1 cellular context compared by ENCODE assay signal in the genomic region with DNA sequence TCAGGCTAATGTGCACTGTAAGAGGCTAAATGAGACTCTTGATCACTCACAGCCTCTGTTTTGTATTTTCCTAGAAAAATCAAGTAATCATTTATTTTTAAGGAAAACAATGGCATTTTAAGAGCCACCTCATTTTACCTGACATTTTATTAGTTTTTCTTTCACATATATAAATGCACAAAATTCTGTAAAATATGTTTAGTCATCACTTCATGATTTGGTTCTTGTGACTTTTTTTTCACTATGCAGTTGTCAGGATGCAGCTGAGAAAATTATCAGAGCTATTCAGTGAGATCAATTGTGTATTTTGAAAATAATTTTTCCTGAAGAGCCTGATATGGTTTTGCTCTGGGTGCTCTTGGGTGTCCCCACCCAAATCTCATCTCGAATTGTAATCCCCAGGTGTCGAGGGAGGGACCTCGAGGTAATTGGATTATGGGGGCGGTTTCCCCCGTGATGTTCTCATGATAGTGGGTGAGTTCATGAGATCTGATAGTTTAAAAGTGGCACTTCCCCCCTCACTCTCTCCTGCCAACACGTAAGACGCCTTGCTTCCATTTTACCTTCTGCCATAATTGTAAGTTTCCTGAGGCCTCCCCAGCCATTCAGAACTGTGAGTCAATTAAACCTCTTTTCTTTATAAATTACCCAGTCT.
TF ChIP-seq lines count a peak whose summit lies in the region.

No MANE protein-coding gene starts in this region.

TF ChIP-seq in K562, 482 proteins besides CTCF, POLR2A, EP300 and RAD21 (continued from another document):
- TF ChIP-seq HDAC1 (IDR thresholded peaks at IDR 0.05) (no peak), CREM (IDR thresholded peaks at IDR 0.05; ENCODE audit: low read depth) (no peak), ZNF780A (CRISPR knock-in tag; IDR thresholded peaks at IDR 0.05) (no peak), OTX1 (CRISPR knock-in tag; IDR thresholded peaks at IDR 0.05) (no peak), ILK (tag; IDR thresholded peaks at IDR 0.05; ENCODE audit: borderline replicate concordance, low read depth) (no peak), BCOR (IDR thresholded peaks at IDR 0.05) (no peak), ZNF57 (CRISPR knock-in tag; IDR thresholded peaks at IDR 0.05) (no peak), MXI1 (IDR thresholded peaks at IDR 0.05; ENCODE audit: low read depth, low read length) (no peak), ZNF224 (CRISPR knock-in tag; IDR thresholded peaks at IDR 0.05) (no peak), STAG1 (CRISPR knock-in tag; IDR thresholded peaks at IDR 0.05; ENCODE audit: borderline replicate concordance) (no peak), MAFG (tag; conservative IDR thresholded peaks at IDR 0.05) (peak; percentile 55), ZNF133 (CRISPR knock-in tag; IDR thresholded peaks at IDR 0.05) (no peak), ETV6 (IDR thresholded peaks at IDR 0.05; ENCODE audit: borderline replicate concordance in 1 of 2, low read depth in 2 of 2, low read length in 1 of 2) (no peak), ETV6 (CRISPR knock-in tag; IDR thresholded peaks at IDR 0.05; ENCODE audit: borderline replicate concordance) (no peak), RBM15 (IDR thresholded peaks at IDR 0.05; ENCODE audit: insufficient read depth, low read length) (no peak), MCM2 (IDR thresholded peaks at IDR 0.05; ENCODE audit: low read depth) (no peak), MAFF (IDR thresholded peaks at IDR 0.05; ENCODE audit: low read length) (peak; percentile 52; the same call in 1 of the 2 replicates), MED1 (CRISPR knock-in tag; IDR thresholded peaks at IDR 0.05; ENCODE audit: borderline replicate concordance) (no peak), ZNF785 (CRISPR knock-in tag; IDR thresholded peaks at IDR 0.05) (no peak), KHSRP (IDR thresholded peaks at IDR 0.05) (no peak)
- TF ChIP-seq, protein P1, sequence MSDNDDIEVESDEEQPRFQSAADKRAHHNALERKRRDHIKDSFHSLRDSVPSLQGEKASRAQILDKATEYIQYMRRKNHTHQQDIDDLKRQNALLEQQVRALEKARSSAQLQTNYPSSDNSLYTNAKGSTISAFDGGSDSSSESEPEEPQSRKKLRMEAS (CRISPR knock-in tag; IDR thresholded peaks at IDR 0.05): no peak
- TF ChIP-seq, protein P2, sequence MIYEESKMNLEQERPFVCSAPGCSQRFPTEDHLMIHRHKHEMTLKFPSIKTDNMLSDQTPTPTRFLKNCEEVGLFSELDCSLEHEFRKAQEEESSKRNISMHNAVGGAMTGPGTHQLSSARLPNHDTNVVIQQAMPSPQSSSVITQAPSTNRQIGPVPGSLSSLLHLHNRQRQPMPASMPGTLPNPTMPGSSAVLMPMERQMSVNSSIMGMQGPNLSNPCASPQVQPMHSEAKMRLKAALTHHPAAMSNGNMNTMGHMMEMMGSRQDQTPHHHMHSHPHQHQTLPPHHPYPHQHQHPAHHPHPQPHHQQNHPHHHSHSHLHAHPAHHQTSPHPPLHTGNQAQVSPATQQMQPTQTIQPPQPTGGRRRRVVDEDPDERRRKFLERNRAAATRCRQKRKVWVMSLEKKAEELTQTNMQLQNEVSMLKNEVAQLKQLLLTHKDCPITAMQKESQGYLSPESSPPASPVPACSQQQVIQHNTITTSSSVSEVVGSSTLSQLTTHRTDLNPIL (CRISPR knock-in tag; IDR thresholded peaks at IDR 0.05): no peak
- TF ChIP-seq, protein P3, sequence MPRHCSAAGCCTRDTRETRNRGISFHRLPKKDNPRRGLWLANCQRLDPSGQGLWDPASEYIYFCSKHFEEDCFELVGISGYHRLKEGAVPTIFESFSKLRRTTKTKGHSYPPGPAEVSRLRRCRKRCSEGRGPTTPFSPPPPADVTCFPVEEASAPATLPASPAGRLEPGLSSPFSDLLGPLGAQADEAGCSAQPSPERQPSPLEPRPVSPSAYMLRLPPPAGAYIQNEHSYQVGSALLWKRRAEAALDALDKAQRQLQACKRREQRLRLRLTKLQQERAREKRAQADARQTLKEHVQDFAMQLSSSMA (CRISPR knock-in tag; IDR thresholded peaks at IDR 0.05): no peak
- TF ChIP-seq, protein P4, sequence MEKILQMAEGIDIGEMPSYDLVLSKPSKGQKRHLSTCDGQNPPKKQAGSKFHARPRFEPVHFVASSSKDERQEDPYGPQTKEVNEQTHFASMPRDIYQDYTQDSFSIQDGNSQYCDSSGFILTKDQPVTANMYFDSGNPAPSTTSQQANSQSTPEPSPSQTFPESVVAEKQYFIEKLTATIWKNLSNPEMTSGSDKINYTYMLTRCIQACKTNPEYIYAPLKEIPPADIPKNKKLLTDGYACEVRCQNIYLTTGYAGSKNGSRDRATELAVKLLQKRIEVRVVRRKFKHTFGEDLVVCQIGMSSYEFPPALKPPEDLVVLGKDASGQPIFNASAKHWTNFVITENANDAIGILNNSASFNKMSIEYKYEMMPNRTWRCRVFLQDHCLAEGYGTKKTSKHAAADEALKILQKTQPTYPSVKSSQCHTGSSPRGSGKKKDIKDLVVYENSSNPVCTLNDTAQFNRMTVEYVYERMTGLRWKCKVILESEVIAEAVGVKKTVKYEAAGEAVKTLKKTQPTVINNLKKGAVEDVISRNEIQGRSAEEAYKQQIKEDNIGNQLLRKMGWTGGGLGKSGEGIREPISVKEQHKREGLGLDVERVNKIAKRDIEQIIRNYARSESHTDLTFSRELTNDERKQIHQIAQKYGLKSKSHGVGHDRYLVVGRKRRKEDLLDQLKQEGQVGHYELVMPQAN (IDR thresholded peaks at IDR 0.05; ENCODE audit: borderline replicate concordance): no peak
- TF ChIP-seq, protein P5, sequence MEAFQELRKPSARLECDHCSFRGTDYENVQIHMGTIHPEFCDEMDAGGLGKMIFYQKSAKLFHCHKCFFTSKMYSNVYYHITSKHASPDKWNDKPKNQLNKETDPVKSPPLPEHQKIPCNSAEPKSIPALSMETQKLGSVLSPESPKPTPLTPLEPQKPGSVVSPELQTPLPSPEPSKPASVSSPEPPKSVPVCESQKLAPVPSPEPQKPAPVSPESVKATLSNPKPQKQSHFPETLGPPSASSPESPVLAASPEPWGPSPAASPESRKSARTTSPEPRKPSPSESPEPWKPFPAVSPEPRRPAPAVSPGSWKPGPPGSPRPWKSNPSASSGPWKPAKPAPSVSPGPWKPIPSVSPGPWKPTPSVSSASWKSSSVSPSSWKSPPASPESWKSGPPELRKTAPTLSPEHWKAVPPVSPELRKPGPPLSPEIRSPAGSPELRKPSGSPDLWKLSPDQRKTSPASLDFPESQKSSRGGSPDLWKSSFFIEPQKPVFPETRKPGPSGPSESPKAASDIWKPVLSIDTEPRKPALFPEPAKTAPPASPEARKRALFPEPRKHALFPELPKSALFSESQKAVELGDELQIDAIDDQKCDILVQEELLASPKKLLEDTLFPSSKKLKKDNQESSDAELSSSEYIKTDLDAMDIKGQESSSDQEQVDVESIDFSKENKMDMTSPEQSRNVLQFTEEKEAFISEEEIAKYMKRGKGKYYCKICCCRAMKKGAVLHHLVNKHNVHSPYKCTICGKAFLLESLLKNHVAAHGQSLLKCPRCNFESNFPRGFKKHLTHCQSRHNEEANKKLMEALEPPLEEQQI (IDR thresholded peaks at IDR 0.05): peak; percentile 89
- TF ChIP-seq, protein P6, sequence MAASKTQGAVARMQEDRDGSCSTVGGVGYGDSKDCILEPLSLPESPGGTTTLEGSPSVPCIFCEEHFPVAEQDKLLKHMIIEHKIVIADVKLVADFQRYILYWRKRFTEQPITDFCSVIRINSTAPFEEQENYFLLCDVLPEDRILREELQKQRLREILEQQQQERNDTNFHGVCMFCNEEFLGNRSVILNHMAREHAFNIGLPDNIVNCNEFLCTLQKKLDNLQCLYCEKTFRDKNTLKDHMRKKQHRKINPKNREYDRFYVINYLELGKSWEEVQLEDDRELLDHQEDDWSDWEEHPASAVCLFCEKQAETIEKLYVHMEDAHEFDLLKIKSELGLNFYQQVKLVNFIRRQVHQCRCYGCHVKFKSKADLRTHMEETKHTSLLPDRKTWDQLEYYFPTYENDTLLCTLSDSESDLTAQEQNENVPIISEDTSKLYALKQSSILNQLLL (CRISPR knock-in tag; IDR thresholded peaks at IDR 0.05; ENCODE audit: borderline replicate concordance): no peak
- TF ChIP-seq, protein P7, sequence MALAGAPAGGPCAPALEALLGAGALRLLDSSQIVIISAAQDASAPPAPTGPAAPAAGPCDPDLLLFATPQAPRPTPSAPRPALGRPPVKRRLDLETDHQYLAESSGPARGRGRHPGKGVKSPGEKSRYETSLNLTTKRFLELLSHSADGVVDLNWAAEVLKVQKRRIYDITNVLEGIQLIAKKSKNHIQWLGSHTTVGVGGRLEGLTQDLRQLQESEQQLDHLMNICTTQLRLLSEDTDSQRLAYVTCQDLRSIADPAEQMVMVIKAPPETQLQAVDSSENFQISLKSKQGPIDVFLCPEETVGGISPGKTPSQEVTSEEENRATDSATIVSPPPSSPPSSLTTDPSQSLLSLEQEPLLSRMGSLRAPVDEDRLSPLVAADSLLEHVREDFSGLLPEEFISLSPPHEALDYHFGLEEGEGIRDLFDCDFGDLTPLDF (CRISPR knock-in tag; IDR thresholded peaks at IDR 0.05): no peak
- TF ChIP-seq, protein P8, sequence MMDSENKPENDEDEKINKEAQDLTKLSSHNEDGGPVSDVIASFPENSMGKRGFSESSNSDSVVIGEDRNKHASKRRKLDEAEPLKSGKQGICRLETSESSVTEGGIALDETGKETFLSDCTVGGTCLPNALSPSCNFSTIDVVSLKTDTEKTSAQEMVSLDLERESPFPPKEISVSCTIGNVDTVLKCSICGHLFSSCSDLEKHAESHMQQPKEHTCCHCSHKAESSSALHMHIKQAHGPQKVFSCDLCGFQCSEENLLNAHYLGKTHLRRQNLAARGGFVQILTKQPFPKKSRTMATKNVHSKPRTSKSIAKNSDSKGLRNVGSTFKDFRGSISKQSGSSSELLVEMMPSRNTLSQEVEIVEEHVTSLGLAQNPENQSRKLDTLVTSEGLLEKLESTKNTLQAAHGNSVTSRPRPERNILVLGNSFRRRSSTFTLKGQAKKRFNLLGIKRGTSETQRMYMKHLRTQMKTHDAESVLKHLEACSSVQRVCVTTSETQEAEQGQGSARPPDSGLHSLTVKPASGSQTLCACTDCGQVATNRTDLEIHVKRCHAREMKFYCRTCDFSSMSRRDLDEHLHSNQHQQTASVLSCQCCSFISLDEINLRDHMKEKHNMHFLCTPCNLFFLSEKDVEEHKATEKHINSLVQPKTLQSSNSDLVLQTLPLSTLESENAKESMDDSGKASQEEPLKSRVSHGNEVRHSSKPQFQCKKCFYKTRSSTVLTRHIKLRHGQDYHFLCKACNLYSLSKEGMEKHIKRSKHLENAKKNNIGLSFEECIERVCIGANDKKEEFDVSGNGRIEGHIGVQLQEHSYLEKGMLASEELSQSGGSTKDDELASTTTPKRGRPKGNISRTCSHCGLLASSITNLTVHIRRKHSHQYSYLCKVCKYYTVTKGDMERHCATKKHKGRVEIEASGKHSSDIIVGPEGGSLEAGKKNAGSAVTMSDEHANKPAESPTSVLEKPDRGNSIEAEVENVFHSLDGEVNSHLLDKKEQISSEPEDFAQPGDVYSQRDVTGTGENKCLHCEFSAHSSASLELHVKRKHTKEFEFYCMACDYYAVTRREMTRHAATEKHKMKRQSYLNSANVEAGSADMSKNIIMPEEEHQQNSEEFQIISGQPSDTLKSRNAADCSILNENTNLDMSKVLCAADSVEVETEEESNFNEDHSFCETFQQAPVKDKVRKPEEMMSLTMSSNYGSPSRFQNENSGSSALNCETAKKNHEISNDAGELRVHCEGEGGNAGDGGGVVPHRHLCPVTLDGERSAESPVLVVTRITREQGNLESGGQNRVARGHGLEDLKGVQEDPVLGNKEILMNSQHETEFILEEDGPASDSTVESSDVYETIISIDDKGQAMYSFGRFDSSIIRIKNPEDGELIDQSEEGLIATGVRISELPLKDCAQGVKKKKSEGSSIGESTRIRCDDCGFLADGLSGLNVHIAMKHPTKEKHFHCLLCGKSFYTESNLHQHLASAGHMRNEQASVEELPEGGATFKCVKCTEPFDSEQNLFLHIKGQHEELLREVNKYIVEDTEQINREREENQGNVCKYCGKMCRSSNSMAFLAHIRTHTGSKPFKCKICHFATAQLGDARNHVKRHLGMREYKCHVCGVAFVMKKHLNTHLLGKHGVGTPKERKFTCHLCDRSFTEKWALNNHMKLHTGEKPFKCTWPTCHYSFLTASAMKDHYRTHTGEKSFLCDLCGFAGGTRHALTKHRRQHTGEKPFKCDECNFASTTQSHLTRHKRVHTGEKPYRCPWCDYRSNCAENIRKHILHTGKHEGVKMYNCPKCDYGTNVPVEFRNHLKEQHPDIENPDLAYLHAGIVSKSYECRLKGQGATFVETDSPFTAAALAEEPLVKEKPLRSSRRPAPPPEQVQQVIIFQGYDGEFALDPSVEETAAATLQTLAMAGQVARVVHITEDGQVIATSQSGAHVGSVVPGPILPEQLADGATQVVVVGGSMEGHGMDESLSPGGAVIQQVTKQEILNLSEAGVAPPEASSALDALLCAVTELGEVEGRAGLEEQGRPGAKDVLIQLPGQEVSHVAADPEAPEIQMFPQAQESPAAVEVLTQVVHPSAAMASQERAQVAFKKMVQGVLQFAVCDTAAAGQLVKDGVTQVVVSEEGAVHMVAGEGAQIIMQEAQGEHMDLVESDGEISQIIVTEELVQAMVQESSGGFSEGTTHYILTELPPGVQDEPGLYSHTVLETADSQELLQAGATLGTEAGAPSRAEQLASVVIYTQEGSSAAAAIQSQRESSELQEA (IDR thresholded peaks at IDR 0.05; ENCODE audit: low read depth): no peak
